13 cellular contexts compared by ENCODE assay signal in the genomic region with DNA sequence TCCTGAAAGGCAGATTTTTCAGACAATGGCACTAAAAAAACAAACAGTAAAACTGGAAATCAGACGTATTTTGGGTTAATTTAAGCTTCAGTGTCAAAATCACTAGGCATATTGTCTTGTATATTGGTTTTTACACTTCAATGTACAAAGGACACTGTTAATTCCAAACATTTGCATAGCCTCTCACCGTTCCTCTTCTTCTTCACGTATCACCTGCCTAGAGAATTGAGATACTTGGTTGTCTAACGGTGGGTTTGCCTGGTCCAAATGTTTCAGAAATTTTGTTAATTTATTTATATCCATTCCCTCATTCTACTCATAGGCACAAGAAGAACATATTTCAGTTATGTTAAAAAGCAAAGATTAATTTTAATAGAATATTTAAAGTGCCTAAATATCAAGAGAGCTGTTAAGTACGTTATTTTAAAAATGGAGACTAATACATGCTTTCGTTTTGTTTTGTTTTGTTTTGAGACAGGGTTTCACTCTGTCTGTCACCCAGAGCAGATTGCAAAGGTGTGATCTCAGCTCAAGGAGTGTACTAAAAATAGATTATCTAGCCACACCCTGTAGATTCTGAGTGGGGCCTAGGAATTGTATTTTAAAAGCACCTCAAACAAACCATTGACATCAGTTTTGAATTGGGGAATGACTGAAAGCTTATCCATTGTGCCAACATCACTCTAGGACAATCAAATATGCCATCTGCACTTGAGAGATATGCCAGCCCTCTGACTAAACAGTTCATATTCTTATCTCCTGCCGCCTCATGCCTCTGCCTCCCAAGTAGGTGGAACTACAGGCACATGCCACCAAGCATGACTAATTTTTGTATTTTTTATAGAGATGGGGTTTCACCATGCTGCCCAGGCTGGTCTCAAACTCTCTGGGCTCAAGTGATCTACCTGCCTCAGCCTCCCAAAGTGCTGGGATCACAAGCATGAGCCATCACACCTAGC. TPM values are rescaled to one million over a fixed set of nuclear protein-coding genes. Genes with fewer than 3 reads are reported as not detected.
A peak's percentile ranks its signal among the peaks of the same experiment; 100 is the strongest.
DNase-seq lines count a peak whose midpoint lies in the region; ATAC-seq and TF ChIP-seq lines count a peak whose summit lies in the region.
"Had no signal": no experiment of that assay in that cellular context is flagged by ENCODE, and none has a peak within 500 bp of the region (broad histone marks: within the 10 kb centered on the region; RNA-seq: fewer than 3 reads in every experiment).

No MANE protein-coding gene starts in this region.

- no peaks in the 10 kb centered on the region for H3F3A ChIP-seq in MM.1S (ENCODE audit: insufficient read depth, low read length)

- peak overlapping the region; percentile 21; the same call in 1 of the 2 replicates for H3K9ac ChIP-seq in MM.1S (ENCODE audit: low read length)
- no peak overlapping the region for H3K9ac ChIP-seq in endodermal cell (ENCODE audit: extremely low read depth, low read length, poor library complexity, severe bottlenecking)

- no peaks in the 10 kb centered on the region for H3K9me2 ChIP-seq in MM.1S (replicated peaks; ENCODE audit: insufficient read depth, low read length)

- H3K27me3 ChIP-seq in MM.1S (replicated peaks; ENCODE audit: insufficient read depth, low read length) (no peaks in the 10 kb centered on the region), endodermal cell (ENCODE audit: control insufficient read depth, insufficient read depth, low read length, poor library complexity, severe bottlenecking) (no peaks in the 10 kb centered on the region)
- H3K27me3 ChIP-seq: SJSA1 had no signal

- H3K27ac ChIP-seq in MM.1S (ENCODE audit: low read length) (peak overlapping the region; percentile 54; the same call in 1 of the 2 replicates), endodermal cell (ENCODE audit: low read depth, low read length) (no peak overlapping the region)
- H3K27ac ChIP-seq: SJSA1 had no signal

- H3K36me3 ChIP-seq in MM.1S (replicated peaks; ENCODE audit: insufficient read depth, low read length) (no peaks in the 10 kb centered on the region), endodermal cell (ENCODE audit: control insufficient read depth, insufficient read depth, low read length) (no peaks in the 10 kb centered on the region)
- H3K36me3 ChIP-seq: SJSA1 had no signal

- no peaks in the 10 kb centered on the region for H3K4me1 Mint-ChIP-seq in endodermal cell
- H3K4me1 Mint-ChIP-seq: activated CD4-positive, alpha-beta T cell treated with anti-CD3 and anti-CD28 coated beads for 36 hours had no signal

- H3K79me2 ChIP-seq in MM.1S (ENCODE audit: low read length): no peaks in the 10 kb centered on the region

- H3K9me3 Mint-ChIP-seq in endodermal cell: no peaks in the 10 kb centered on the region

- H3K9me3 ChIP-seq in MM.1S (replicated peaks; ENCODE audit: insufficient read depth, low read length) (no peaks in the 10 kb centered on the region), endodermal cell (ENCODE audit: control insufficient read depth, low read length) (no peaks in the 10 kb centered on the region)

- ATAC-seq in GM18502 (IDR thresholded peaks at IDR 0.05; ENCODE audit: poor library complexity, unreplicated experiment): peak; percentile 98
- ATAC-seq in GM19455 (IDR thresholded peaks at IDR 0.05; ENCODE audit: unreplicated experiment): peak; percentile 89
- ATAC-seq in HG03025 (IDR thresholded peaks at IDR 0.05; ENCODE audit: low FRiP score, unreplicated experiment): peak; percentile 95
- ATAC-seq: activated CD4-positive, alpha-beta T cell treated with anti-CD3 and anti-CD28 coated beads for 36 hours had no signal

- H4K20me1 ChIP-seq in MM.1S (ENCODE audit: insufficient read depth, low read length): no peaks in the 10 kb centered on the region

- peak overlapping the region; percentile 67 for H2AFZ ChIP-seq in MM.1S (ENCODE audit: low read length)

- no peak for TF ChIP-seq CTCF in MM.1S (IDR thresholded peaks at IDR 0.05; ENCODE audit: low read length)
- TF ChIP-seq CTCF in endodermal cell (conservative IDR thresholded peaks at IDR 0.05): no peak

- DNase-seq in MM.1S (peak; percentile 61), endodermal cell (no peak), kidney tubule cell (ENCODE audit: low spot score) (no peak), NCI-H510A treated with DMSO at 0.1 percent for 48 hours (lab: John Stamatoyannopoulos, UW) (no peak), hypothalamus (lab: John Stamatoyannopoulos, UW) (no peak)
- DNase-seq: activated CD4-positive, alpha-beta T cell treated with anti-CD3 and anti-CD28 coated beads for 36 hours; activated effector memory CD4-positive, alpha-beta T cell treated with Interleukin-2 at 50 U/mL for 16 hours; AML-193 had no signal

- H3K4me1 ChIP-seq in MM.1S (ENCODE audit: low read length) (peaks cover 11% of the 10 kb centered on the region), endodermal cell (ENCODE audit: control insufficient read depth, insufficient read depth, low read length) (peaks cover 2% of the 10 kb centered on the region)
- H3K4me1 ChIP-seq: SJSA1 had no signal

- no peaks in the 10 kb centered on the region for H3K27me3 Mint-ChIP-seq in endodermal cell (ENCODE audit: insufficient read depth)
- H3K27me3 Mint-ChIP-seq: activated CD4-positive, alpha-beta T cell treated with anti-CD3 and anti-CD28 coated beads for 36 hours had no signal

- H3K4me3 ChIP-seq in MM.1S (ENCODE audit: low read length) (peak overlapping the region; percentile 34; the same call in 1 of the 2 replicates), endodermal cell (ENCODE audit: low read length) (no peak overlapping the region)
- H3K4me3 ChIP-seq: SJSA1 had no signal

- H3K4me3 Mint-ChIP-seq in endodermal cell: no peak overlapping the region
- H3K4me3 Mint-ChIP-seq: activated CD4-positive, alpha-beta T cell treated with anti-CD3 and anti-CD28 coated beads for 36 hours had no signal

- peak overlapping the region; percentile 77 for H3K4me2 ChIP-seq in MM.1S (ENCODE audit: low read depth, low read length)

- H3K36me3 Mint-ChIP-seq in endodermal cell (ENCODE audit: low read depth): no peaks in the 10 kb centered on the region

- 90 to 91% methylated on average over 2 to 7 of the region's 7 CpGs for WGBS in endodermal cell (ENCODE audit: insufficient coverage in 1 of 2, insufficient read length in 1 of 2), 2 experiments

- H3K27ac Mint-ChIP-seq in endodermal cell: no peak overlapping the region
- H3K27ac Mint-ChIP-seq: activated CD4-positive, alpha-beta T cell treated with anti-CD3 and anti-CD28 coated beads for 36 hours had no signal

RNA-seq across cellular contexts. Expression of gene HGF, which starts 42.9 kb away (rescaled TPM):
- under 1 TPM; 0.20 to 0.29 TPM for total RNA-seq in endodermal cell
- 1.2 TPM for polyA plus RNA-seq in endodermal cell (2013, experiment 1 of 2)
- 1.4 TPM for polyA plus RNA-seq in endodermal cell (2013, experiment 2 of 2)
- total RNA-seq: activated CD4-positive, alpha-beta T cell treated with anti-CD3 and anti-CD28 coated beads for 36 hours; G401 had no signal
